19 cellular contexts compared by ENCODE assay signal in the genomic region with DNA sequence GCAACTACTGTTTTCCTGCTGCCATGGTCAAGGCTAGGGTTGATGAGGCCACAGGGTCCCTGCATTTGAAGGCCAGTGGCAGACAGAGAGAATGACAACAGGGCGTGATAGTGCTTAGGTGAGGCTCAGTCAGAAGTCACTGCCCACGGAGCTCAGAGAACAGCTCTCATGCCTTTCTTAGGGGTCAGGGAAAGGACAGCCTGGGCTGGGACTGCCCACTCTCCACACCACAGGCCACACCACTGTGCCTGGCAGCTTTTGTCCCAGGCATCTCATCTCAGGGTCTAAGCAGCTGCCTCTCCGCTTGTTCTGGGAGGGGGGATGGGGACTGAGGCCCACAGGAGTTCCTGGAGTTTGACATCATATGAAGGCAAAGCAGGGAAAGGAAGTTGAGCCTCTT.
"Had no signal": no experiment of that assay in that cellular context is flagged by ENCODE, and none has a peak within 500 bp of the region (broad histone marks: within the 10 kb centered on the region; RNA-seq: fewer than 3 reads in every experiment).

No MANE protein-coding gene starts in this region.

- ATAC-seq: activated naive CD8-positive, alpha-beta T cell treated with anti-CD3 and anti-CD28 coated beads, Interleukin-2, amount 50 U/mL, for 24 hours; gastroesophageal sphincter; lower lobe of right lung; naive thymus-derived CD4-positive, alpha-beta T cell; SK-N-SH treated with all-trans-retinoic acid at 6 μM for 48 hours; stimulated activated memory B cell treated with anti-CD40 and anti-IgM and Interleukin-4, amounts not matched to agents 10 μg/mL and 1 μg/mL and 100 μg/mL, for 72 hours; WTC11 had no signal

- H3K36me3 Mint-ChIP-seq: naive thymus-derived CD4-positive, alpha-beta T cell; stimulated activated memory B cell treated with anti-CD40 and anti-IgM and Interleukin-4, amounts not matched to agents 10 μg/mL and 1 μg/mL and 100 μg/mL, for 72 hours; WTC11 had no signal

- H3K4me3 ChIP-seq: ascending aorta, cardiac muscle cell, colonic mucosa, gastroesophageal sphincter, lower lobe of right lung, spleen, transverse colon had no signal

- H3K9me3 Mint-ChIP-seq: activated CD4-positive, alpha-beta T cell treated with anti-CD3 and anti-CD28 coated beads, Interleukin-2, amount 10 ng/mL, durations not matched to agents 24 days and 14 days; activated naive CD8-positive, alpha-beta T cell treated with anti-CD3 and anti-CD28 coated beads, Interleukin-2, amount 50 U/mL, for 24 hours; naive thymus-derived CD4-positive, alpha-beta T cell; stimulated activated memory B cell treated with anti-CD40 and anti-IgM and Interleukin-4, amounts not matched to agents 10 μg/mL and 1 μg/mL and 100 μg/mL, for 72 hours; T-helper 1 cell treated with Interleukin-12 subunit alpha and Interleukin-12 subunit beta and Interleukin-4 antibody, amounts not matched to agents 30 μg/mL and 1 μg/mL, for 36 hours; WTC11 had no signal

- DNase-seq: activated CD4-positive, alpha-beta T cell treated with anti-CD3 and anti-CD28 coated beads, Interleukin-2, amount 10 ng/mL, durations not matched to agents 24 days and 14 days; activated naive CD4-positive, alpha-beta T cell treated with Interleukin-2 at 50 U/mL for 16 hours; activated naive CD8-positive, alpha-beta T cell treated with anti-CD3 and anti-CD28 coated beads, Interleukin-2, amount 50 U/mL, for 24 hours; effector memory CD4-positive, alpha-beta T cell; lower lobe of right lung; midbrain; stimulated activated CD4-positive, alpha-beta T cell treated with anti-CD3 and anti-CD28 coated beads, Interleukin-1b, Interleukin-23, amount 100 ng/mL, for 48 hours; transverse colon had no signal

- H3K4me1 Mint-ChIP-seq: activated CD4-positive, alpha-beta T cell treated with anti-CD3 and anti-CD28 coated beads, Interleukin-2, amount 10 ng/mL, durations not matched to agents 24 days and 14 days; activated naive CD8-positive, alpha-beta T cell treated with anti-CD3 and anti-CD28 coated beads, Interleukin-2, amount 50 U/mL, for 24 hours; naive thymus-derived CD4-positive, alpha-beta T cell had no signal

- H3K27ac Mint-ChIP-seq: activated CD4-positive, alpha-beta T cell treated with anti-CD3 and anti-CD28 coated beads, Interleukin-2, amount 10 ng/mL, durations not matched to agents 24 days and 14 days; activated naive CD8-positive, alpha-beta T cell treated with anti-CD3 and anti-CD28 coated beads, Interleukin-2, amount 50 U/mL, for 24 hours; naive thymus-derived CD4-positive, alpha-beta T cell; stimulated activated memory B cell treated with anti-CD40 and anti-IgM and Interleukin-4, amounts not matched to agents 10 μg/mL and 1 μg/mL and 100 μg/mL, for 72 hours; T-helper 1 cell treated with Interleukin-12 subunit alpha and Interleukin-12 subunit beta and Interleukin-4 antibody, amounts not matched to agents 30 μg/mL and 1 μg/mL, for 36 hours; WTC11 had no signal

- H3K27ac ChIP-seq: ascending aorta, cardiac muscle cell, colonic mucosa, epithelial cell of prostate, gastroesophageal sphincter, lower lobe of right lung, spleen, transverse colon had no signal

- H3K4me3 Mint-ChIP-seq: activated CD4-positive, alpha-beta T cell treated with anti-CD3 and anti-CD28 coated beads, Interleukin-2, amount 10 ng/mL, durations not matched to agents 24 days and 14 days; activated naive CD8-positive, alpha-beta T cell treated with anti-CD3 and anti-CD28 coated beads, Interleukin-2, amount 50 U/mL, for 24 hours; naive thymus-derived CD4-positive, alpha-beta T cell; stimulated activated memory B cell treated with anti-CD40 and anti-IgM and Interleukin-4, amounts not matched to agents 10 μg/mL and 1 μg/mL and 100 μg/mL, for 72 hours; T-helper 1 cell treated with Interleukin-12 subunit alpha and Interleukin-12 subunit beta and Interleukin-4 antibody, amounts not matched to agents 30 μg/mL and 1 μg/mL, for 36 hours; WTC11 had no signal
